In the genomic region with DNA sequence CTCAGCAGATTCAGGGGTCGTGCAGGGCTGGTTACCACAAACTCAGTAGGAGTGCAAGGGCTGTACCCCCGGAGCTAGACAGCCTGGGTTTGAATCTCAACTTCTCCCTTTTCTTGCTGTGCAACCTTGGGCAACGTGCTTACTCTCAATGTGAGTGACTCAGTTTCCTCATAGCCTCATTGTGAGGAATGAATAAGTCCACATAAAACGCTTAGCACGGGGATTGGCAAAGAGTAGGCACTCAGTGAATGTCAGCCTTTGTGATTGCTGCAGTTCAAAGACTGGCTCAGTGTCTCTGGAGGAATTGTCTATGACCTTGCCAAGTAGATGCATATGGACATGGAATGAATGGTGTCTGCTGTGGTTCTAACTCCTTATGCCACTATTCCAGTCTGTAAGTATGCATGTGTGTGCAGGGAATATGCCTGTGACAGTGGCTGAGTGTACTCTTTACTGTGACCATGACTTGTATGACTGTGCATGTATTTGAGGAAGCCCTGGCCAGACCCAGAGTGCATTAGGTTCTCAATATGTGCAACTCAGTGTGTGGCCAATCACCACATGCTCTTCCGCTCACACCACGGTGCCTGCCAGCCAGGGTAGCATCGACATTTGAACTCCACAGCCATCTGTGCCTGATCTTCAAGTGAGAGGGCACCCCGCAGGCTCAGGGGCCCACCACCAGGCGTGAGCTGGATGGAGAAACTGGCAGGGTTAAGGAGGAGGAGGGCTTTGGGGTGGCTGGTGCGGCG, we compare ENCODE assay signal across 1 cellular context.
A peak's percentile ranks its signal among the peaks of the same experiment; 100 is the strongest.
TF ChIP-seq lines count a peak whose summit lies in the region.

No MANE protein-coding gene starts in this region.

TF ChIP-seq in GM12878, 131 proteins besides CTCF, POLR2A, EP300 and RAD21:
- TF ChIP-seq ZNF384 (IDR thresholded peaks at IDR 0.05; ENCODE audit: borderline replicate concordance, low read depth, low read length) (no peak), SPI1 (IDR thresholded peaks at IDR 0.05; ENCODE audit: borderline replicate concordance, insufficient read depth, low read depth, low read length) (peak; percentile 35; the same call in 1 of the 2 replicates), ZNF622 (IDR thresholded peaks at IDR 0.05) (no peak), SREBF1 (IDR thresholded peaks at IDR 0.05; ENCODE audit: low read length) (no peak)
